In the genomic region with DNA sequence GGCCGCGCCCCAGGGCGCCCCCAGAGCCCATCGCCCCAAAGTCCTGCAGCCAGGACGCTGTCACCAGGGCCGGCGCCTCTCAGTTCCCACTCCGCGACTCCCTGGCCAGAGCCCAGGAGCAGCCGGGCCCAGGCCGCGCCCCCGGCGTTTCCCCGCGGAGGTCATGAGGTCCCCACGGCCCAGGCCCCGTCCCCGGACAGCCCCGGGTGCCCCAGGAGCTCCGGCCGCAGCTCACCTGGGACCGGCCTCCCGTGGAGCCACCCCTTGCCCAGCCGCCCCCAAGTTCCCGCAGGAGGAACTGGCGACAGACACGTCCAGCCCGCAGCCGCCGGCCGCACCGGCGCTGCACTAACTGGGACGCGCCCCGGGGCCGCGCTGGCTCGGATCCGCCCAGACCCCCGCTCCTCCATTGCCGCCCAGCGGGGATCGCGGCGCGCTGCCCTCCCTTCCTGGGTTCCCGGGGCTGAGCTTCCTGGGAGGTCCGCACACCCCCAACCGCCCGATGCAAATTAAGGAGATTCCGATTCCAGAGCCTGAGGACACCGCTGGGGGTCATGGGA, we compare ENCODE assay signal across 9 cellular contexts. TPM values are rescaled to one million over a fixed set of nuclear protein-coding genes. Genes with fewer than 3 reads are reported as not detected.
DNase-seq lines count a peak whose midpoint lies in the region; TF ChIP-seq lines count a peak whose summit lies in the region.
"Had no signal": no experiment of that assay in that cellular context is flagged by ENCODE, and none has a peak within 500 bp of the region (broad histone marks: within the 10 kb centered on the region; RNA-seq: fewer than 3 reads in every experiment).

No MANE protein-coding gene starts in this region.

- H2BK120ac ChIP-seq in mesendoderm (ENCODE audit: low read depth, low read length) = no peak overlapping the region

- H3K27ac ChIP-seq in SJCRH30 = no peak overlapping the region
- H3K27ac ChIP-seq in endodermal cell (ENCODE audit: low read depth, low read length) = no peak overlapping the region
- H3K27ac ChIP-seq in mesendoderm (ENCODE audit: low read depth, low read length) = no peak overlapping the region

- peak overlapping the region; percentile 49 for H3K4me3 Mint-ChIP-seq in endodermal cell
- peak overlapping the region; percentile 68 for H3K4me3 Mint-ChIP-seq in stimulated activated naive CD8-positive, alpha-beta T cell treated with anti-CD3 and anti-CD28 coated beads, Interleukin-15, Interleukin-2, amounts not matched to agents 100 ng/mL and 50 ng/mL, for 24 hours
- no peak overlapping the region for H3K4me3 Mint-ChIP-seq in activated CD4-positive, alpha-beta T cell treated with anti-CD3 and anti-CD28 coated beads, Interleukin-2, amount 10 ng/mL, durations not matched to agents 7 days and 5 days

- TF ChIP-seq CTCF in endodermal cell (conservative IDR thresholded peaks at IDR 0.05) = no peak

- WGBS in endodermal cell (ENCODE audit: insufficient coverage in 1 of 2, insufficient read length in 1 of 2), 2 experiments = 6 to 22% methylated on average over 16 to 54 of the region's 54 CpGs
- WGBS in mesendoderm (ENCODE audit: extremely low coverage, insufficient coverage, low lambda C conversion rate) = no CpG with 5 or more reads among the region's 54 CpGs

- peaks cover 41% of the 10 kb centered on the region for H3K27me3 Mint-ChIP-seq in endodermal cell (ENCODE audit: insufficient read depth)
- H3K27me3 Mint-ChIP-seq in stimulated activated naive CD8-positive, alpha-beta T cell treated with anti-CD3 and anti-CD28 coated beads, Interleukin-15, Interleukin-2, amounts not matched to agents 100 ng/mL and 50 ng/mL, for 24 hours = peaks cover 56% of the 10 kb centered on the region
- peaks cover 24% of the 10 kb centered on the region for H3K27me3 Mint-ChIP-seq in activated CD4-positive, alpha-beta T cell treated with anti-CD3 and anti-CD28 coated beads, Interleukin-2, amount 10 ng/mL, durations not matched to agents 7 days and 5 days

- H3K79me2 ChIP-seq in mesendoderm (ENCODE audit: control insufficient read depth, insufficient read depth, low read length) = no peaks in the 10 kb centered on the region

- CTCF ChIA-PET in activated CD4-positive, alpha-beta T cell treated with anti-CD3 and anti-CD28 coated beads, Interleukin-2, amount 10 ng/mL, durations not matched to agents 7 days and 5 days (lab: Charles Lee) = no interaction called here

- no peak overlapping the region for H4K8ac ChIP-seq in mesendoderm (ENCODE audit: low read depth, low read length)

- H3K9ac ChIP-seq in endodermal cell (ENCODE audit: extremely low read depth, low read length, poor library complexity, severe bottlenecking) (no peak overlapping the region), mesendoderm (ENCODE audit: low read length) (no peak overlapping the region)

- no peaks in the 10 kb centered on the region for H3K79me1 ChIP-seq in mesendoderm (ENCODE audit: low read length)

- no peaks in the 10 kb centered on the region for H3K9me3 ChIP-seq in SJCRH30 (replicated peaks)
- H3K9me3 ChIP-seq in endodermal cell (ENCODE audit: control insufficient read depth, low read length) = peaks cover 17% of the 10 kb centered on the region

- no peaks in the 10 kb centered on the region for H3K4me1 ChIP-seq in SJCRH30
- H3K4me1 ChIP-seq in endodermal cell (ENCODE audit: control insufficient read depth, insufficient read depth, low read length) = no peaks in the 10 kb centered on the region
- H3K4me1 ChIP-seq in mesendoderm (ENCODE audit: control insufficient read depth, low read depth, low read length) = no peaks in the 10 kb centered on the region

- H3K4me3 ChIP-seq in SJCRH30 = peak overlapping the region; percentile 39
- H3K4me3 ChIP-seq in endodermal cell (ENCODE audit: low read length) = peak overlapping the region; percentile 45
- no peak overlapping the region for H3K4me3 ChIP-seq in mesendoderm (ENCODE audit: low read length)

- no peaks in the 10 kb centered on the region for H3K27me3 ChIP-seq in SJCRH30
- no peaks in the 10 kb centered on the region for H3K27me3 ChIP-seq in endodermal cell (ENCODE audit: control insufficient read depth, insufficient read depth, low read length, poor library complexity, severe bottlenecking)
- H3K27me3 ChIP-seq in mesendoderm (ENCODE audit: insufficient read depth, low read length, poor library complexity) = no peaks in the 10 kb centered on the region

- no peak overlapping the region for H2BK5ac ChIP-seq in mesendoderm (ENCODE audit: low read length)

- H2BK15ac ChIP-seq in mesendoderm (replicated peaks; ENCODE audit: low read depth) = no peak overlapping the region

- no peaks in the 10 kb centered on the region for H3K36me3 ChIP-seq in SJCRH30
- no peaks in the 10 kb centered on the region for H3K36me3 ChIP-seq in endodermal cell (ENCODE audit: control insufficient read depth, insufficient read depth, low read length)
- H3K36me3 ChIP-seq in mesendoderm (ENCODE audit: control insufficient read depth, insufficient read depth, low read length) = no peaks in the 10 kb centered on the region

- H3K4ac ChIP-seq in mesendoderm (ENCODE audit: low read depth, low read length) = no peak overlapping the region

- peaks cover 43% of the 10 kb centered on the region for H3K9me3 Mint-ChIP-seq in endodermal cell
- H3K9me3 Mint-ChIP-seq in stimulated activated naive CD8-positive, alpha-beta T cell treated with anti-CD3 and anti-CD28 coated beads, Interleukin-15, Interleukin-2, amounts not matched to agents 100 ng/mL and 50 ng/mL, for 24 hours = peaks cover 25% of the 10 kb centered on the region
- H3K9me3 Mint-ChIP-seq in activated CD4-positive, alpha-beta T cell treated with anti-CD3 and anti-CD28 coated beads, Interleukin-2, amount 10 ng/mL, durations not matched to agents 7 days and 5 days = peaks cover 7% of the 10 kb centered on the region

- no peak overlapping the region for H3K56ac ChIP-seq in mesendoderm (ENCODE audit: low read length)

- H3K18ac ChIP-seq in mesendoderm (ENCODE audit: low read length) = no peak overlapping the region

- no peak overlapping the region for H3K27ac Mint-ChIP-seq in endodermal cell
- H3K27ac Mint-ChIP-seq in stimulated activated naive CD8-positive, alpha-beta T cell treated with anti-CD3 and anti-CD28 coated beads, Interleukin-15, Interleukin-2, amounts not matched to agents 100 ng/mL and 50 ng/mL, for 24 hours = peak overlapping the region; percentile 53
- H3K27ac Mint-ChIP-seq in activated CD4-positive, alpha-beta T cell treated with anti-CD3 and anti-CD28 coated beads, Interleukin-2, amount 10 ng/mL, durations not matched to agents 7 days and 5 days = no peak overlapping the region

- no peak overlapping the region for H3K4me2 ChIP-seq in mesendoderm (ENCODE audit: low read length)

- H4K5ac ChIP-seq in mesendoderm (ENCODE audit: low read length) = no peak overlapping the region

- H3K4me1 Mint-ChIP-seq in endodermal cell = no peaks in the 10 kb centered on the region
- peaks cover 17% of the 10 kb centered on the region for H3K4me1 Mint-ChIP-seq in stimulated activated naive CD8-positive, alpha-beta T cell treated with anti-CD3 and anti-CD28 coated beads, Interleukin-15, Interleukin-2, amounts not matched to agents 100 ng/mL and 50 ng/mL, for 24 hours (ENCODE audit: low read depth)
- H3K4me1 Mint-ChIP-seq in activated CD4-positive, alpha-beta T cell treated with anti-CD3 and anti-CD28 coated beads, Interleukin-2, amount 10 ng/mL, durations not matched to agents 7 days and 5 days = no peaks in the 10 kb centered on the region

- DNase-seq in SJCRH30 (peak; percentile 23 to 29), endodermal cell (peak; percentile 63), mesendoderm (peak; percentile 6), cortex of kidney (lab: John Stamatoyannopoulos, UW) (no peak), Kasumi-1 (lab: John Stamatoyannopoulos, UW) (no peak)
- DNase-seq in activated CD4-positive, alpha-beta T cell treated with anti-CD3 and anti-CD28 coated beads, Interleukin-2, amount 10 ng/mL, durations not matched to agents 7 days and 5 days = no peak
- DNase-seq: activated CD4-positive, alpha-beta T cell treated with anti-CD3 and anti-CD28 coated beads, Interleukin-2, amount 50 U/mL, for 4 hours had no signal

- no peaks in the 10 kb centered on the region for H3K36me3 Mint-ChIP-seq in endodermal cell (ENCODE audit: low read depth)
- peaks cover 6% of the 10 kb centered on the region for H3K36me3 Mint-ChIP-seq in stimulated activated naive CD8-positive, alpha-beta T cell treated with anti-CD3 and anti-CD28 coated beads, Interleukin-15, Interleukin-2, amounts not matched to agents 100 ng/mL and 50 ng/mL, for 24 hours (ENCODE audit: low read depth)
- no peaks in the 10 kb centered on the region for H3K36me3 Mint-ChIP-seq in activated CD4-positive, alpha-beta T cell treated with anti-CD3 and anti-CD28 coated beads, Interleukin-2, amount 10 ng/mL, durations not matched to agents 7 days and 5 days (ENCODE audit: low read depth)

- POLR2A ChIA-PET in activated CD4-positive, alpha-beta T cell treated with anti-CD3 and anti-CD28 coated beads, Interleukin-2, amount 10 ng/mL, durations not matched to agents 7 days and 5 days (lab: Charles Lee) = no interaction called here

- no peak overlapping the region for H2AK5ac ChIP-seq in mesendoderm (ENCODE audit: low read length)

- no peak overlapping the region for H3K23ac ChIP-seq in mesendoderm (ENCODE audit: low read length)

RNA-seq across cellular contexts. Expression of gene AHSP, which starts 9.7 kb away (rescaled TPM):
- not detected in 2 replicates for total RNA-seq in SJCRH30 (2014; rRNA removed; shearing (Covaris generic))
- not detected for total RNA-seq in endodermal cell
- not detected for polyA plus RNA-seq in endodermal cell (2013, experiment 1 of 2)
- not detected for polyA plus RNA-seq in endodermal cell (2013, experiment 2 of 2)
- 1.5 TPM for polyA plus RNA-seq in mesendoderm (2013, experiment 1 of 2)
- 1.3 TPM for polyA plus RNA-seq in mesendoderm (2013, experiment 2 of 2)
- total RNA-seq in activated CD4-positive, alpha-beta T cell treated with anti-CD3 and anti-CD28 coated beads, Interleukin-2, amount 10 ng/mL, durations not matched to agents 7 days and 5 days = not detected
- total RNA-seq: dermis microvascular lymphatic vessel endothelial cell had no signal

RNA-seq across cellular contexts. Expression of gene RUSF1, which starts 29.3 kb away (rescaled TPM):
- 20.8 and 21.0 TPM in 2 replicates for total RNA-seq in SJCRH30 (2014; rRNA removed; shearing (Covaris generic))
- 10 to 100 TPM; 45.4 to 50.8 TPM for total RNA-seq in endodermal cell
- 60.5 TPM for polyA plus RNA-seq in endodermal cell (2013, experiment 1 of 2)
- 48.5 TPM for polyA plus RNA-seq in endodermal cell (2013, experiment 2 of 2)
- polyA plus RNA-seq in mesendoderm (2013, experiment 1 of 2) = 12.4 TPM
- polyA plus RNA-seq in mesendoderm (2013, experiment 2 of 2) = 12.2 TPM
- 10 to 100 TPM; 39.5 to 43.7 TPM for total RNA-seq in activated CD4-positive, alpha-beta T cell treated with anti-CD3 and anti-CD28 coated beads, Interleukin-2, amount 10 ng/mL, durations not matched to agents 7 days and 5 days

RNA-seq across cellular contexts. Expression of gene SLC5A2, which starts 54.5 kb away (rescaled TPM):
- 0.04 TPM in 1 of 2 replicates, not detected in the other for total RNA-seq in SJCRH30 (2014; rRNA removed; shearing (Covaris generic))
- total RNA-seq in endodermal cell = under 1 TPM; 0.22 to 0.24 TPM
- polyA plus RNA-seq in endodermal cell (2013, experiment 1 of 2) = 0.28 TPM
- polyA plus RNA-seq in endodermal cell (2013, experiment 2 of 2) = 0.17 TPM
- polyA plus RNA-seq in mesendoderm (2013, experiment 1 of 2) = 0.01 TPM
- polyA plus RNA-seq in mesendoderm (2013, experiment 2 of 2) = not detected
- under 1 TPM in 1 of 2 experiments, not detected in 1; 0.52 TPM for total RNA-seq in activated CD4-positive, alpha-beta T cell treated with anti-CD3 and anti-CD28 coated beads, Interleukin-2, amount 10 ng/mL, durations not matched to agents 7 days and 5 days
- total RNA-seq: dermis microvascular lymphatic vessel endothelial cell had no signal

Comparison
In these comparisons a context has a peak if more than half of its experiments do, and no peak if none do; other contexts are left out.
1. DNase-seq: peak in SJCRH30 (2 of 2), endodermal cell (single experiment) and mesendoderm (single experiment); none in cortex of kidney (single experiment), Kasumi-1 (0 of 2) and activated CD4-positive, alpha-beta T cell treated with anti-CD3 and anti-CD28 coated beads, Interleukin-2, amount 10 ng/mL, durations not matched to agents 7 days and 5 days (single experiment).